In the genomic region with DNA sequence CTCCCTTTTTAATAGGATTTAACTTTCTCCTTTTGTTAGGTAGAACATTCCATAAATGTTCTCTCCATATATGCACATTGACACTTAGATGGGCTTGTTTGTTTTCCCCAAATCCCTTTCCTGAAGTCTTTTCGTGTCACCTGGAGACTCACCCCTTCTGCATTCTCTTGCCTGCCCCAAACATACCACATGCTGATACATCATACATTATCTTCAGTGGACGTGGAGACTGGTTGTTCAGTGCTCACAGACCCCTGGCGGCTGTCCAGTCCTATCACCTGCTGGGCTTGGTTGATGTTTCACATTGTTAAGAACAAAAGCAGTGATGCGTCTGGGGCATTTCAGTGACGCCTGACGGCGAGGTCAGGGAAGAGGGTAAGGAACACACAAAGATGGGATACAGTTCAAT, we compare ENCODE assay signal across 10 cellular contexts. TPM values are rescaled to one million over a fixed set of nuclear protein-coding genes. Genes with fewer than 3 reads are reported as not detected.
A peak's percentile ranks its signal among the peaks of the same experiment; 100 is the strongest.
DNase-seq lines count a peak whose midpoint lies in the region; ATAC-seq and TF ChIP-seq lines count a peak whose summit lies in the region.
"Had no signal": no experiment of that assay in that cellular context is flagged by ENCODE, and none has a peak within 500 bp of the region (broad histone marks: within the 10 kb centered on the region; RNA-seq: fewer than 3 reads in every experiment).

No MANE protein-coding gene starts in this region.

- CTCF ChIA-PET in HEK293 (lab: Yijun Ruan, JAX) = interaction anchor here (0.9 to 2.2 kb wide), 3 partner anchors 13 to 57 kb away, joined by 3 to 12 read pairs (median 5); no protein-coding TSS in a partner anchor

- POLR2A ChIA-PET in HEK293 (lab: Yijun Ruan, JAX) = no interaction called here

- no peak overlapping the region for H3K4me3 Mint-ChIP-seq in memory B cell

- no peak for ATAC-seq in memory B cell (ENCODE audit: low read depth)
- no peak for ATAC-seq in GM18861 (IDR thresholded peaks at IDR 0.05; ENCODE audit: unreplicated experiment)

- intact Hi-C loops in posterior cingulate gyrus (cut with DNase I) = loop anchor here (2.0 kb wide), 1 partner anchor 56 kb away; no protein-coding TSS in a partner anchor

- H3K27ac Mint-ChIP-seq in memory B cell = peak overlapping the region; percentile 98

- H3K9ac ChIP-seq in BLaER1 = peak overlapping the region; percentile 93; the same call in 1 of the 2 replicates

- no peaks in the 10 kb centered on the region for H3K27me3 Mint-ChIP-seq in memory B cell
- H3K27me3 Mint-ChIP-seq: dendritic cell treated with granulocyte-macrophage colony-stimulating factor and Interleukin-4, amounts not matched to agents 40 ng/mL and 50 ng/mL, for 4 days had no signal

- H3K4me1 ChIP-seq in BLaER1 (peaks cover 50% of the 10 kb centered on the region), HEK293 (ENCODE audit: control insufficient read depth, insufficient read depth, low read length) (peaks cover 31% of the 10 kb centered on the region)

- H3K9me3 Mint-ChIP-seq in memory B cell = no peaks in the 10 kb centered on the region
- H3K9me3 Mint-ChIP-seq: dendritic cell treated with granulocyte-macrophage colony-stimulating factor and Interleukin-4, amounts not matched to agents 40 ng/mL and 50 ng/mL, for 4 days had no signal

- H3K36me3 ChIP-seq in BLaER1 (no peaks in the 10 kb centered on the region), HEK293 (ENCODE audit: control insufficient read depth in 2 of 2, insufficient read depth in 1 of 2, low read length in 2 of 2) (no peaks in the 10 kb centered on the region)

- H3K36me3 Mint-ChIP-seq in memory B cell = no peaks in the 10 kb centered on the region

- no peaks in the 10 kb centered on the region for H3K27me3 ChIP-seq in BLaER1

- peaks cover 43% of the 10 kb centered on the region for H3K4me1 Mint-ChIP-seq in memory B cell

- H3K4me2 ChIP-seq in BLaER1 = peak overlapping the region; percentile 97; the same call in 1 of the 2 replicates

- H3K9me3 ChIP-seq in BLaER1 (no peaks in the 10 kb centered on the region), HEK293 (ENCODE audit: control insufficient read depth, insufficient read depth, low read depth, low read length) (no peaks in the 10 kb centered on the region)

- in situ Hi-C loops in G401 (cut with HindIII; ENCODE audit: low sequenced_read_pairs) = no loop called here

- no peaks in the 10 kb centered on the region for H4K20me1 ChIP-seq in BLaER1

- H3K4me3 ChIP-seq in BLaER1 (no peak overlapping the region), HEK293 (ENCODE audit: low read depth, low read length) (no peak overlapping the region)

- peak; percentile 46; the same call in 1 of the 2 replicates for TF ChIP-seq CTCF in HEK293 (tag by site-specific recombination; IDR thresholded peaks at IDR 0.05)

- H3K27ac ChIP-seq in BLaER1 (peak overlapping the region; percentile 99; the same call in 1 of the 2 replicates), HEK293 (ENCODE audit: extremely low read depth, low read depth, low read length) (no peak overlapping the region; the same call in 1 of the 2 replicates)

- DNase-seq in SHP77 (lab: John Stamatoyannopoulos, UW) (peak; percentile 85), memory B cell (ENCODE audit: low spot score in 2 of 2) (no peak), posterior cingulate gyrus (no peak), G401 (ENCODE audit: low spot score) (no peak)
- no peak for DNase-seq in activated CD8-positive, alpha-beta memory T cell treated with anti-CD3 and anti-CD28 coated beads, Interleukin-2, amount 50 U/mL, for 4 hours

TF ChIP-seq in HEK293, 187 proteins besides CTCF, POLR2A, EP300 and RAD21:
- TF ChIP-seq ZNF629 (tag by site-specific recombination; IDR thresholded peaks at IDR 0.05) (peak; percentile 46), PRDM1 (tag by site-specific recombination; IDR thresholded peaks at IDR 0.05) (peak; percentile 64), ZIC2 (tag by site-specific recombination; IDR thresholded peaks at IDR 0.05) (peak; percentile 92), ZNF266 (tag by site-specific recombination; IDR thresholded peaks at IDR 0.05; ENCODE audit: low read depth) (peak; percentile 99), ZBTB20 (tag by site-specific recombination; IDR thresholded peaks at IDR 0.05) (no peak), PRDM10 (tag by site-specific recombination; IDR thresholded peaks at IDR 0.05) (peak; percentile 38; the same call in 1 of the 2 replicates), ZNF114 (tag by site-specific recombination; IDR thresholded peaks at IDR 0.05) (no peak), ZNF112 (tag by site-specific recombination; IDR thresholded peaks at IDR 0.05) (no peak), ZNF18 (tag by site-specific recombination; IDR thresholded peaks at IDR 0.05) (no peak), ZNF366 (tag by site-specific recombination; conservative IDR thresholded peaks at IDR 0.05) (peak; percentile 17; the same call in 1 of the 2 replicates)
- TF ChIP-seq, protein P1, sequence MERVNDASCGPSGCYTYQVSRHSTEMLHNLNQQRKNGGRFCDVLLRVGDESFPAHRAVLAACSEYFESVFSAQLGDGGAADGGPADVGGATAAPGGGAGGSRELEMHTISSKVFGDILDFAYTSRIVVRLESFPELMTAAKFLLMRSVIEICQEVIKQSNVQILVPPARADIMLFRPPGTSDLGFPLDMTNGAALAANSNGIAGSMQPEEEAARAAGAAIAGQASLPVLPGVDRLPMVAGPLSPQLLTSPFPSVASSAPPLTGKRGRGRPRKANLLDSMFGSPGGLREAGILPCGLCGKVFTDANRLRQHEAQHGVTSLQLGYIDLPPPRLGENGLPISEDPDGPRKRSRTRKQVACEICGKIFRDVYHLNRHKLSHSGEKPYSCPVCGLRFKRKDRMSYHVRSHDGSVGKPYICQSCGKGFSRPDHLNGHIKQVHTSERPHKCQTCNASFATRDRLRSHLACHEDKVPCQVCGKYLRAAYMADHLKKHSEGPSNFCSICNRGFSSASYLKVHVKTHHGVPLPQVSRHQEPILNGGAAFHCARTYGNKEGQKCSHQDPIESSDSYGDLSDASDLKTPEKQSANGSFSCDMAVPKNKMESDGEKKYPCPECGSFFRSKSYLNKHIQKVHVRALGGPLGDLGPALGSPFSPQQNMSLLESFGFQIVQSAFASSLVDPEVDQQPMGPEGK (tag by site-specific recombination; IDR thresholded peaks at IDR 0.05) = no peak
- TF ChIP-seq, protein P2, sequence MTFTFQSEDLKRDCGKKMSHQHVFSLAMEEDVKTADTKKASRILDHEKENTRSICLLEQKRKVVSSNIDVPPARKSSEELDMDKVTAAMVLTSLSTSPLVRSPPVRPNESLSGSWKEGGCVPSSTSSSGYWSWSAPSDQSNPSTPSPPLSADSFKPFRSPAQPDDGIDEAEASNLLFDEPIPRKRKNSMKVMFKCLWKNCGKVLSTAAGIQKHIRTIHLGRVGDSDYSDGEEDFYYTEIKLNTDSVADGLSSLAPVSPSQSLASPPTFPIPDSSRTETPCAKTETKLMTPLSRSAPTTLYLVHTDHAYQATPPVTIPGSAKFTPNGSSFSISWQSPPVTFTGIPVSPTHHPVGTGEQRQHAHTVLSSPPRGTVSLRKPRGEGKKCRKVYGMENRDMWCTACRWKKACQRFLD (tag by site-specific recombination; IDR thresholded peaks at IDR 0.05) = no peak
TF ChIP-seq in HEK293: peak in this region for 6.

RNA-seq across cellular contexts. Expression of gene FMOD, which starts 22.2 kb away (rescaled TPM):
- not detected in 2 replicates for total RNA-seq in G401 (2014; rRNA removed; shearing (Covaris generic))
- total RNA-seq: mononuclear cell had no signal

RNA-seq across cellular contexts. Expression of gene BTG2, which starts 23.4 kb away (rescaled TPM):
- total RNA-seq in G401 (2014; rRNA removed; shearing (Covaris generic)) = 12.7 and 15.2 TPM in 2 replicates

Comparison
In these comparisons a context has a peak if more than half of its experiments do, and no peak if none do; other contexts are left out.
1. DNase-seq: peak in SHP77 (2 of 2); none in memory B cell (0 of 2), activated CD8-positive, alpha-beta memory T cell treated with anti-CD3 and anti-CD28 coated beads, Interleukin-2, amount 50 U/mL, for 4 hours (single experiment), posterior cingulate gyrus (0 of 10) and G401 (single experiment).